20 cellular contexts compared by ENCODE assay signal in the genomic region with DNA sequence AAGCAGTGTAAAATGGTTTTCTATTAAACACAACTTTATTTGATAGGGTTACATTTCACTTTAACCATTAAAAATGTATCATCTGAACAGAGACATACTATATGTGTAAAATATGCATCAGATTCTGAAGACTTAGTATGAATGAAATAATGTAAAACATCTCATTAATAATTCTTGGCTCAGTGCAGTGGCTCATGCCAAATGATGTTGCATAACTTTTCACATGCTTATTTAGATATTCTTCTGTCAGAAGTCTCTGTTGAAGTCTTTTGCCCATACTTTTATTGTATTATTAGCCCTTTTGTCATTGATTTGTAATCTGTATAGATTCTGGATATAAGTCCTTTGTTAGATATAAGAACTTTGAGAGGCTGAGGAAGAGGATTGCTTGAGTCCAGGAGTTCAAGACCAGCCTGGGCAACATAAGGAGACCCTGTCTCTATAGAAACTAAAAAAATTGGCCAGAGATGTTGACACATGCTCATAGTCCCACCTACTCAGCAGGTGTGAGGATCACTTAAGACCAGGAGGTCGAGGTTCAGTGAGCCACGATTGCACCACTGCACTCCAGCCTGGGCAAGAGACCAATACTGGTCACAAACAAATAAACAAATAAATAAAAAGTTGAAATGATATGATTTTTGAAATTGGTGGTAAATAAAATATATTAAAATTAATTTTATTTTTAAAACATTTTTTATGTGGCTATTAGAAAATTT.
"Had no signal": no experiment of that assay in that cellular context is flagged by ENCODE, and none has a peak within 500 bp of the region (broad histone marks: within the 10 kb centered on the region; RNA-seq: fewer than 3 reads in every experiment).

No MANE protein-coding gene starts in this region.

- H3K27me3 Mint-ChIP-seq: activated CD4-positive, alpha-beta memory T cell treated with anti-CD3 and anti-CD28 coated beads, Interleukin-2, amount 10 ng/mL, durations not matched to agents 7 days and 5 days; activated naive CD4-positive, alpha-beta T cell treated with anti-CD3 and anti-CD28 coated beads, Interleukin-2, amount 50 U/mL, for 24 hours had no signal

- H3K27me3 ChIP-seq: colonic mucosa, gastrocnemius medialis, heart left ventricle, right atrium auricular region, transverse colon, vagina had no signal

- H3K27ac Mint-ChIP-seq: activated CD4-positive, alpha-beta memory T cell treated with anti-CD3 and anti-CD28 coated beads, Interleukin-2, amount 10 ng/mL, durations not matched to agents 7 days and 5 days; activated naive CD4-positive, alpha-beta T cell treated with anti-CD3 and anti-CD28 coated beads, Interleukin-2, amount 50 U/mL, for 24 hours; immature natural killer cell; nephron had no signal

- H3K4me1 Mint-ChIP-seq: activated CD4-positive, alpha-beta memory T cell treated with anti-CD3 and anti-CD28 coated beads, Interleukin-2, amount 10 ng/mL, durations not matched to agents 7 days and 5 days; activated naive CD4-positive, alpha-beta T cell treated with anti-CD3 and anti-CD28 coated beads, Interleukin-2, amount 50 U/mL, for 24 hours; immature natural killer cell; nephron had no signal

- H3K4me1 ChIP-seq: colonic mucosa, gastrocnemius medialis, heart left ventricle, lower lobe of right lung, right atrium auricular region, transverse colon, vagina had no signal

- FAIRE-seq: small intestine had no signal

- H3K4me3 ChIP-seq: colonic mucosa, gastrocnemius medialis, heart left ventricle, lower lobe of right lung, right atrium auricular region, transverse colon, vagina had no signal

- H3K36me3 ChIP-seq: colonic mucosa, gastrocnemius medialis, heart left ventricle, lower lobe of right lung, right atrium auricular region, vagina had no signal

- H3K27ac ChIP-seq: colonic mucosa, gastrocnemius medialis, heart left ventricle, lower lobe of right lung, right atrium auricular region, transverse colon, vagina had no signal

- H3K9me3 ChIP-seq: colonic mucosa, gastrocnemius medialis had no signal

- H3K4me3 Mint-ChIP-seq: activated CD4-positive, alpha-beta memory T cell treated with anti-CD3 and anti-CD28 coated beads, Interleukin-2, amount 10 ng/mL, durations not matched to agents 7 days and 5 days; activated naive CD4-positive, alpha-beta T cell treated with anti-CD3 and anti-CD28 coated beads, Interleukin-2, amount 50 U/mL, for 24 hours; activated T-cell treated with anti-CD3 and anti-CD28 coated beads, Interleukin-2, amount 50 U/mL, for 4 hours; immature natural killer cell; nephron had no signal

- DNase-seq: activated CD4-positive, alpha-beta memory T cell treated with anti-CD3 and anti-CD28 coated beads, Interleukin-2, amount 10 ng/mL, durations not matched to agents 7 days and 5 days; activated effector memory CD4-positive, alpha-beta T cell treated with anti-CD3 and anti-CD28 coated beads, Interleukin-2, amount 50 U/mL, for 16 hours; activated T-cell treated with anti-CD3 and anti-CD28 coated beads, Interleukin-2, amount 50 U/mL, for 4 hours; amniotic stem cell; caudate nucleus; colonic mucosa; gastrocnemius medialis; heart left ventricle; immature natural killer cell; lower lobe of right lung; occipital lobe; small intestine; stimulated activated CD4-positive, alpha-beta T cell treated with anti-CD3 and anti-CD28 coated beads, Interleukin-4, amount 100 ng/mL, for 24 hours; stimulated activated naive CD4-positive, alpha-beta T cell; substantia nigra; transverse colon had no signal
